In the genomic region with DNA sequence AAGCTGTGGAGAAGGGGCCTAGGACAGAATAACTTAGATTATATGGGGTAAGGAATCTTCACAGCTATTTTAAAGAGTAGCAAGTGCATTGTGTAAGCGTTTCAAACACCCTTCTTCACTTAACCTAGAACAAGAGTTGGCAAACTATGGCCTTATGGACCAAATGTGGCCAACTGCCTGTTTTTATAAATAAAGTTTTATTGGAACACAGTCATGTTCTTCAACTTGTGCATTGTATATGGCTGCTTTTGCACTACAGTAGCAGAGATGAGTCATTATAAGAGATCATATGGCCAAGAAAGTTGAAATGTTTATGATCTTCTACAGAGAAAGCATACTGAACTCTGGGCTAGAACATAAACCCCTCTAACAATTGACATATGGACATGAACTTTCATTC, we compare ENCODE assay signal across 10 cellular contexts.
"Had no signal": no experiment of that assay in that cellular context is flagged by ENCODE, and none has a peak within 500 bp of the region (broad histone marks: within the 10 kb centered on the region; RNA-seq: fewer than 3 reads in every experiment).

No MANE protein-coding gene starts in this region.

- H3K9me3 ChIP-seq: gastrocnemius medialis, thoracic aorta, upper lobe of right lung had no signal

- H3K4me3 ChIP-seq: gastrocnemius medialis, thoracic aorta, upper lobe of right lung had no signal

- H3K27ac Mint-ChIP-seq: activated naive CD8-positive, alpha-beta T cell treated with anti-CD3 and anti-CD28 coated beads for 36 hours had no signal

- H3K27me3 ChIP-seq: gastrocnemius medialis, upper lobe of right lung had no signal

- H3K4me1 ChIP-seq: gastrocnemius medialis, upper lobe of right lung had no signal

- H3K36me3 ChIP-seq: gastrocnemius medialis, thoracic aorta, upper lobe of right lung had no signal

- H3K4me3 Mint-ChIP-seq: activated naive CD8-positive, alpha-beta T cell treated with anti-CD3 and anti-CD28 coated beads for 36 hours; neural crest cell had no signal

- H3K36me3 Mint-ChIP-seq: activated naive CD8-positive, alpha-beta T cell treated with anti-CD3 and anti-CD28 coated beads for 36 hours had no signal

- DNase-seq: activated CD4-positive, alpha-beta T cell treated with anti-CD3 and anti-CD28 coated beads, Interleukin-2, amount 50 U/mL, for 1 hour; activated CD8-positive, alpha-beta memory T cell treated with anti-CD3 and anti-CD28 coated beads for 24 hours; activated gamma-delta T cell treated with Interleukin-2 at 50 U/mL for 16 hours; cortex of kidney; effector CD8-positive, alpha-beta T cell; gastrocnemius medialis; upper lobe of right lung had no signal

- H3K27me3 Mint-ChIP-seq: activated naive CD8-positive, alpha-beta T cell treated with anti-CD3 and anti-CD28 coated beads for 36 hours had no signal

- H3K27ac ChIP-seq: gastrocnemius medialis, thoracic aorta, upper lobe of right lung had no signal
